In genomic region chr2:38377501-38378258, GRCh38 we compare ENCODE assay signal across 1 cellular context.
TF ChIP-seq lines count a peak whose summit lies in the region.

No MANE protein-coding gene starts in this region.

TF ChIP-seq in WTC11, 78 proteins besides CTCF, POLR2A, EP300 and RAD21 (continued from another document):
- TF ChIP-seq HMGXB4 (CRISPR knock-in tag; IDR thresholded peaks at IDR 0.05) (no peak), MXD4 (CRISPR knock-in tag; IDR thresholded peaks at IDR 0.05; ENCODE audit: borderline replicate concordance) (no peak), ERG (CRISPR knock-in tag; IDR thresholded peaks at IDR 0.05) (no peak), MYBL2 (CRISPR knock-in tag; IDR thresholded peaks at IDR 0.05) (no peak), SOX15 (CRISPR knock-in tag; IDR thresholded peaks at IDR 0.05) (no peak), HMGA2 (CRISPR knock-in tag; IDR thresholded peaks at IDR 0.05) (no peak), AFF4 (CRISPR knock-in tag; IDR thresholded peaks at IDR 0.05; ENCODE audit: borderline replicate concordance) (no peak), SMAD3 (CRISPR knock-in tag; IDR thresholded peaks at IDR 0.05; ENCODE audit: borderline replicate concordance) (no peak)
